In the genomic region with DNA sequence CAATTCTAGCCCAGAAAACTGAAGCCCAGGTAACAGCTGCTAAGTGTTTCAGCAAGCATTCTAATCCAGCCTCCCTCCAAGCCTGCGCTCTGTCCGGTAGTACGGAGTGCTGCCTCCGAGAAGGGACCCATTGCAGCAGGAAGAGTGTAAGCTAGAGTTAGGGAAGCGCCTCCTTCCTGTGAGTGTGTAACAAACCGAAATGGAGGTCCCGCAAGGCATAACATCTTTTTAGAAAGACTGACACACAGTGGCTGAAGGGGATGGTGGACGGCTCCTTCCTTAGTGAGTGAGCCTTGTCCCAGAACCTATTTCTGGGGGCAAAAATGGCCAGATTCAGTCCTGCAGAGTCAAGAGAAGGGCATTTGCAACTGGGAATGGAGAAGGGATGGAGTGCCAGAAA, we compare ENCODE assay signal across 13 cellular contexts. TPM values are rescaled to one million over a fixed set of nuclear protein-coding genes. Genes with fewer than 3 reads are reported as not detected.
A peak's percentile ranks its signal among the peaks of the same experiment; 100 is the strongest.
DNase-seq lines count a peak whose midpoint lies in the region; ATAC-seq, FAIRE-seq and TF ChIP-seq lines count a peak whose summit lies in the region.
"Had no signal": no experiment of that assay in that cellular context is flagged by ENCODE, and none has a peak within 500 bp of the region (broad histone marks: within the 10 kb centered on the region; RNA-seq: fewer than 3 reads in every experiment).

No MANE protein-coding gene starts in this region.

- H3K4me3 Mint-ChIP-seq in WTC11 = no peak overlapping the region
- H3K4me3 Mint-ChIP-seq: activated naive CD8-positive, alpha-beta T cell treated with anti-CD3 and anti-CD28 coated beads, Interleukin-2, amount 10 ng/mL, durations not matched to agents 7 days and 5 days; neural crest cell had no signal

- no peak for TF ChIP-seq POLR2A in stomach (IDR thresholded peaks at IDR 0.05)

- H3K4me1 ChIP-seq in left ventricle myocardium inferior (peaks cover 68% of the 10 kb centered on the region), stomach (peaks cover 20 to 89% (median 59%) of the 10 kb centered on the region in 4 donors)

- FAIRE-seq in HTR-8/SVneo (lab: Jason Lieb, UNC) = no peak

- ATAC-seq in WTC11 = peak; percentile 36

- no peaks in the 10 kb centered on the region for H3K27me3 Mint-ChIP-seq in WTC11 (ENCODE audit: low read depth)

- H3K9me3 ChIP-seq in left ventricle myocardium inferior (replicated peaks) (no peaks in the 10 kb centered on the region), stomach (no peaks in the 10 kb centered on the region)

- TF ChIP-seq EP300 in stomach (IDR thresholded peaks at IDR 0.05) = no peak

- POLR2A ChIA-PET in GM10248 (lab: Yijun Ruan, JAX) (no interaction called here), WTC11 (lab: Charles Lee) (no interaction called here)

- H3K9me3 Mint-ChIP-seq in WTC11 = no peaks in the 10 kb centered on the region
- H3K9me3 Mint-ChIP-seq: activated naive CD8-positive, alpha-beta T cell treated with anti-CD3 and anti-CD28 coated beads, Interleukin-2, amount 10 ng/mL, durations not matched to agents 7 days and 5 days; neural crest cell had no signal

- H3K27ac ChIP-seq in left ventricle myocardium inferior (replicated peaks) (peak overlapping the region; percentile 81), stomach (peak overlapping the region in 4 of 5 donors; percentile 61 to 90 (median 76))

- no peak overlapping the region for H3K4me3 ChIP-seq in left ventricle myocardium inferior
- no peak overlapping the region for H3K4me3 ChIP-seq in stomach

- WGBS in stomach, 5 donors = 56 to 86% (median 77%) methylated on average over 8 of the region's 8 CpGs

- H3K4me1 Mint-ChIP-seq in WTC11 = peaks cover 6% of the 10 kb centered on the region

- CTCF ChIA-PET in GM10248 (lab: Yijun Ruan, JAX) (interaction anchor here (0.9 to 4.8 kb wide), 4 partner anchors 27 to 192 kb away, joined by 3 to 34 read pairs (median 5); no protein-coding TSS in a partner anchor), WTC11 (lab: Charles Lee) (interaction anchor here (1.4 to 4.5 kb wide), 3 partner anchors 19 to 189 kb away, joined by 3 to 21 read pairs (median 3); no protein-coding TSS in a partner anchor)

- peaks cover 44% of the 10 kb centered on the region for H3K36me3 ChIP-seq in left ventricle myocardium inferior
- H3K36me3 ChIP-seq in stomach = peaks cover 6 to 43% (median 33%) of the 10 kb centered on the region in 4 donors

- peak; percentile 39 for TF ChIP-seq CTCF in GM10248 (IDR thresholded peaks at IDR 0.05; ENCODE audit: control extremely low read depth, extremely low read depth, low read depth, missing control alignments)
- no peak for TF ChIP-seq CTCF in WTC11 (IDR thresholded peaks at IDR 0.05)
- peak; percentile 12 for TF ChIP-seq CTCF in left ventricle myocardium inferior (IDR thresholded peaks at IDR 0.05; ENCODE audit: borderline replicate concordance)
- TF ChIP-seq CTCF in stomach (IDR thresholded peaks at IDR 0.05) = no peak

- peaks cover 17% of the 10 kb centered on the region for H3K36me3 Mint-ChIP-seq in WTC11
- H3K36me3 Mint-ChIP-seq: activated naive CD8-positive, alpha-beta T cell treated with anti-CD3 and anti-CD28 coated beads, Interleukin-2, amount 10 ng/mL, durations not matched to agents 7 days and 5 days had no signal

- DNase-seq in GM10248 (ENCODE audit: extremely low spot score) = peak; percentile 48
- DNase-seq in WTC11 (ENCODE audit: low spot score) = no peak
- no peak for DNase-seq in left ventricle myocardium inferior
- DNase-seq in stomach = no peak
- DNase-seq in GM03348 (ENCODE audit: low spot score) = no peak
- no peak for DNase-seq in NCI-H1105 treated with DMSO at 0.1 percent for 48 hours (lab: John Stamatoyannopoulos, UW)
- DNase-seq in HTR-8/SVneo (ENCODE audit: insufficient read length, low spot score) = no peak
- DNase-seq in 8988T = no peak
- DNase-seq: activated CD8-positive, alpha-beta memory T cell treated with anti-CD3 and anti-CD28 coated beads, Interleukin-2, amount 50 U/mL, for 4 hours; activated naive CD8-positive, alpha-beta T cell treated with anti-CD3 and anti-CD28 coated beads, Interleukin-2, amount 10 ng/mL, durations not matched to agents 7 days and 5 days; NCI-H1436; NCI-H69 had no signal

- H3K27me3 ChIP-seq in left ventricle myocardium inferior (ENCODE audit: low read depth) (no peaks in the 10 kb centered on the region), stomach (no peaks in the 10 kb centered on the region)

- no peak overlapping the region for H3K27ac Mint-ChIP-seq in WTC11
- H3K27ac Mint-ChIP-seq: activated naive CD8-positive, alpha-beta T cell treated with anti-CD3 and anti-CD28 coated beads, Interleukin-2, amount 10 ng/mL, durations not matched to agents 7 days and 5 days had no signal

- intact Hi-C loops in left ventricle myocardium inferior (cut with micrococcal nuclease) (no loop called here), stomach (cut with DNase I; ENCODE audit: low total_unique reads) (no loop called here)

TF ChIP-seq in WTC11, 78 proteins besides CTCF, POLR2A, EP300 and RAD21:
- TF ChIP-seq TEAD4 (CRISPR knock-in tag; IDR thresholded peaks at IDR 0.05) (no peak), ZNF263 (CRISPR knock-in tag; IDR thresholded peaks at IDR 0.05; ENCODE audit: low read depth) (no peak), SMAD3 (CRISPR knock-in tag; IDR thresholded peaks at IDR 0.05; ENCODE audit: borderline replicate concordance) (no peak), GTF2I (CRISPR knock-in tag; conservative IDR thresholded peaks at IDR 0.05) (no peak), FOXP4 (CRISPR knock-in tag; IDR thresholded peaks at IDR 0.05) (no peak), RELA (CRISPR knock-in tag; IDR thresholded peaks at IDR 0.05; ENCODE audit: borderline replicate concordance) (no peak)
- TF ChIP-seq, protein P1, sequence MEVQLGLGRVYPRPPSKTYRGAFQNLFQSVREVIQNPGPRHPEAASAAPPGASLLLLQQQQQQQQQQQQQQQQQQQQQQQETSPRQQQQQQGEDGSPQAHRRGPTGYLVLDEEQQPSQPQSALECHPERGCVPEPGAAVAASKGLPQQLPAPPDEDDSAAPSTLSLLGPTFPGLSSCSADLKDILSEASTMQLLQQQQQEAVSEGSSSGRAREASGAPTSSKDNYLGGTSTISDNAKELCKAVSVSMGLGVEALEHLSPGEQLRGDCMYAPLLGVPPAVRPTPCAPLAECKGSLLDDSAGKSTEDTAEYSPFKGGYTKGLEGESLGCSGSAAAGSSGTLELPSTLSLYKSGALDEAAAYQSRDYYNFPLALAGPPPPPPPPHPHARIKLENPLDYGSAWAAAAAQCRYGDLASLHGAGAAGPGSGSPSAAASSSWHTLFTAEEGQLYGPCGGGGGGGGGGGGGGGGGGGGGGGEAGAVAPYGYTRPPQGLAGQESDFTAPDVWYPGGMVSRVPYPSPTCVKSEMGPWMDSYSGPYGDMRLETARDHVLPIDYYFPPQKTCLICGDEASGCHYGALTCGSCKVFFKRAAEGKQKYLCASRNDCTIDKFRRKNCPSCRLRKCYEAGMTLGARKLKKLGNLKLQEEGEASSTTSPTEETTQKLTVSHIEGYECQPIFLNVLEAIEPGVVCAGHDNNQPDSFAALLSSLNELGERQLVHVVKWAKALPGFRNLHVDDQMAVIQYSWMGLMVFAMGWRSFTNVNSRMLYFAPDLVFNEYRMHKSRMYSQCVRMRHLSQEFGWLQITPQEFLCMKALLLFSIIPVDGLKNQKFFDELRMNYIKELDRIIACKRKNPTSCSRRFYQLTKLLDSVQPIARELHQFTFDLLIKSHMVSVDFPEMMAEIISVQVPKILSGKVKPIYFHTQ (CRISPR knock-in tag; IDR thresholded peaks at IDR 0.05) = no peak
TF ChIP-seq in WTC11: peak in this region for 0.

RNA-seq across cellular contexts. Expression of gene PKDCC, which starts 12.2 kb away (rescaled TPM):
- total RNA-seq in WTC11 (2021) (15.1 to 27.3 TPM (median 15.6 TPM) in 3 replicates), left ventricle myocardium inferior (88.7 TPM), stomach (100 to 1,000 TPM in 1 of 5 donors, 10 to 100 TPM in 4; 25.1 to 176 (median 66.8) TPM)
- polyA plus RNA-seq in stomach = 10 to 100 TPM; 15.4 to 36.4 (median 31.7) TPM
- total RNA-seq: activated naive CD8-positive, alpha-beta T cell treated with anti-CD3 and anti-CD28 coated beads, Interleukin-2, amount 10 ng/mL, durations not matched to agents 7 days and 5 days had no signal

Comparison
In these comparisons a context has a peak if more than half of its experiments do, and no peak if none do; other contexts are left out.
1. CTCF ChIP-seq: peak in GM10248 (single experiment) and left ventricle myocardium inferior (single experiment); none in WTC11 (single experiment) and stomach (0 of 7).